In genomic region chr13:46804391-46804815, GRCh38 we compare ENCODE assay signal across 12 cellular contexts. TPM values are rescaled to one million over a fixed set of nuclear protein-coding genes. Genes with fewer than 3 reads are reported as not detected.
DNase-seq lines count a peak whose midpoint lies in the region; ATAC-seq and TF ChIP-seq lines count a peak whose summit lies in the region.
"Had no signal": no experiment of that assay in that cellular context is flagged by ENCODE, and none has a peak within 500 bp of the region (broad histone marks: within the 10 kb centered on the region; RNA-seq: fewer than 3 reads in every experiment).

No MANE protein-coding gene starts in this region.

- H2AFZ ChIP-seq in mammary epithelial cell (ENCODE audit: low read depth, low read length) = peak overlapping the region; percentile 79

- H3K23ac ChIP-seq in mesendoderm (ENCODE audit: low read length) = no peak overlapping the region

- H2BK120ac ChIP-seq in mesendoderm (ENCODE audit: low read depth, low read length) = no peak overlapping the region

- H3K18ac ChIP-seq in mesendoderm (ENCODE audit: low read length) = no peak overlapping the region

- H4K8ac ChIP-seq in mesendoderm (ENCODE audit: low read depth, low read length) = no peak overlapping the region

- H2AK5ac ChIP-seq in mesendoderm (ENCODE audit: low read length) = no peak overlapping the region

- H3K4me1 ChIP-seq in mammary epithelial cell (ENCODE audit: insufficient read depth, low read length) (peaks cover 25% of the 10 kb centered on the region), mesendoderm (ENCODE audit: control insufficient read depth, low read depth, low read length) (no peaks in the 10 kb centered on the region)

- H2BK15ac ChIP-seq in mesendoderm (replicated peaks; ENCODE audit: low read depth) = no peak overlapping the region

- peak overlapping the region; percentile 41 for H3K27ac ChIP-seq in mammary epithelial cell (ENCODE audit: insufficient read depth, low read depth, low read length)
- no peak overlapping the region for H3K27ac ChIP-seq in mesendoderm (ENCODE audit: low read depth, low read length)

- H3K9ac ChIP-seq in mammary epithelial cell (ENCODE audit: insufficient read depth, low read length) (no peak overlapping the region), mesendoderm (ENCODE audit: low read length) (no peak overlapping the region)

- peak in 1 of 2 donors; percentile 10 for TF ChIP-seq CTCF in mammary epithelial cell (conservative IDR thresholded peaks at IDR 0.05 in 1 of 2, IDR thresholded peaks at IDR 0.05 in 1 of 2; ENCODE audit: extremely low read depth in 1 of 2, insufficient read depth in 1 of 2, low read depth in 1 of 2, low read length in 2 of 2)

- H3K4ac ChIP-seq in mesendoderm (ENCODE audit: low read depth, low read length) = no peak overlapping the region

- no peaks in the 10 kb centered on the region for H3K79me1 ChIP-seq in mesendoderm (ENCODE audit: low read length)

- H3K4me2 ChIP-seq in mammary epithelial cell (ENCODE audit: insufficient read depth, low read depth, low read length) = no peak overlapping the region
- no peak overlapping the region for H3K4me2 ChIP-seq in mesendoderm (ENCODE audit: low read length)

- no peak overlapping the region for H4K5ac ChIP-seq in mesendoderm (ENCODE audit: low read length)

- in situ Hi-C loops in Caki2 (cut with HindIII; ENCODE audit: low pct_unique_long_range_greater_than_20kb, low sequenced_read_pairs) (no loop called here), mammary epithelial cell (cut with MboI; ENCODE audit: low sequenced_read_pairs in 2 of 2) (loop anchor here in 1 of 2 donors (25.0 kb wide), 1 partner anchor 158 kb away; no protein-coding TSS in a partner anchor)

- H4K20me1 ChIP-seq in mammary epithelial cell (ENCODE audit: insufficient read depth, low read length) = no peaks in the 10 kb centered on the region

- WGBS in mammary epithelial cell (ENCODE audit: low coverage, missing lambda C conversion rate) = 33% methylated on average over 3 of the region's 3 CpGs
- WGBS in mesendoderm (ENCODE audit: extremely low coverage, insufficient coverage, low lambda C conversion rate) = no CpG with 5 or more reads among the region's 3 CpGs

- no peak overlapping the region for H2BK5ac ChIP-seq in mesendoderm (ENCODE audit: low read length)

- DNase-seq in Caki2 (ENCODE audit: low read depth) = peak; percentile 58
- DNase-seq in LHCN-M2 (ENCODE audit: low read depth) = peak; percentile 99
- peak; percentile 97 for DNase-seq in mammary epithelial cell
- peak; percentile 73 for DNase-seq in mesendoderm
- DNase-seq in NCI-H146 treated with DMSO at 0.1 percent for 48 hours (lab: John Stamatoyannopoulos, UW; ENCODE audit: unreplicated experiment) = no peak
- no peak for DNase-seq in NOMO-1 treated with DMSO at 0.1 percent for 48 hours (lab: John Stamatoyannopoulos, UW; ENCODE audit: unreplicated experiment)
- no peak for DNase-seq in stimulated activated naive CD4-positive, alpha-beta T cell treated with Interleukin-2 at 50 U/mL for 16 hours (lab: John Stamatoyannopoulos, UW)
- DNase-seq: central memory CD4-positive, alpha-beta T cell; hippocampal formation; NCI-H1694 treated with DMSO at 0.1 percent for 48 hours; stimulated activated naive CD4-positive, alpha-beta T cell had no signal

- dilution Hi-C loops in mammary epithelial cell (cut with HindIII; ENCODE audit: low sequenced_read_pairs) = no loop called here

- no peaks in the 10 kb centered on the region for H3K79me2 ChIP-seq in mammary epithelial cell (ENCODE audit: insufficient read depth, low read length)
- H3K79me2 ChIP-seq in mesendoderm (ENCODE audit: control insufficient read depth, insufficient read depth, low read length) = no peaks in the 10 kb centered on the region

- no TSS peak for BruUV-seq in mammary epithelial cell (replicated peaks; lab: Mats Ljungman, UMichigan)

- H3K9me3 ChIP-seq in mammary epithelial cell (replicated peaks; ENCODE audit: insufficient read depth, low read length) = no peaks in the 10 kb centered on the region

- no peak overlapping the region for H3K4me3 ChIP-seq in mammary epithelial cell (replicated peaks in 1 of 3; ENCODE audit: insufficient read depth in 1 of 3, low read depth in 2 of 3, low read length in 3 of 3)
- H3K4me3 ChIP-seq in mesendoderm (ENCODE audit: low read length) = no peak overlapping the region

- intact Hi-C loops in mammary epithelial cell (cut with micrococcal nuclease) = no loop called here

- CTCF ChIA-PET in mammary epithelial cell (lab: Charles Lee; ENCODE audit: low non-redundant PET) = interaction anchor here (0.6 to 0.7 kb wide), 2 partner anchors 27 to 742 kb away, joined by 3 read pairs; no protein-coding TSS in a partner anchor

- ATAC-seq in GM19455 (IDR thresholded peaks at IDR 0.05; ENCODE audit: unreplicated experiment) = no peak

- no peak overlapping the region for H3K56ac ChIP-seq in mesendoderm (ENCODE audit: low read length)

- no peaks in the 10 kb centered on the region for H3K27me3 ChIP-seq in mammary epithelial cell (ENCODE audit: insufficient read depth, low read length)
- no peaks in the 10 kb centered on the region for H3K27me3 ChIP-seq in mesendoderm (ENCODE audit: insufficient read depth, low read length, poor library complexity)

- H3K36me3 ChIP-seq in mammary epithelial cell (ENCODE audit: insufficient read depth, low read length) (no peaks in the 10 kb centered on the region), mesendoderm (ENCODE audit: control insufficient read depth, insufficient read depth, low read length) (no peaks in the 10 kb centered on the region)

RNA-seq across cellular contexts. Expression of gene ESD, which starts 7.4 kb away (rescaled TPM):
- 105 and 110 TPM in 2 replicates for total RNA-seq in Caki2 (2014; rRNA removed; shearing (Covaris generic); ENCODE audit: low replicate concordance)
- total RNA-seq in LHCN-M2 (2014; rRNA removed) (170 and 172 TPM in 2 replicates), mammary epithelial cell (10 to 100 TPM; 81.5 to 84.2 TPM)
- 149 TPM for polyA plus RNA-seq in LHCN-M2 (2012)
- 106 TPM for polyA plus RNA-seq in mammary epithelial cell
- 91.8 TPM for polyA minus RNA-seq in mammary epithelial cell
- 64.6 TPM for polyA plus RNA-seq in mesendoderm (2013, experiment 1 of 2)
- 65.2 TPM for polyA plus RNA-seq in mesendoderm (2013, experiment 2 of 2)

Comparison
In these comparisons a context has a peak if more than half of its experiments do, and no peak if none do; other contexts are left out.
1. DNase-seq: peak in Caki2 (single experiment), LHCN-M2 (single experiment), mammary epithelial cell (single experiment) and mesendoderm (single experiment); none in NCI-H146 treated with DMSO at 0.1 percent for 48 hours (single experiment), NOMO-1 treated with DMSO at 0.1 percent for 48 hours (single experiment) and stimulated activated naive CD4-positive, alpha-beta T cell treated with Interleukin-2 at 50 U/mL for 16 hours (single experiment).